Comparison of ENCODE assay signal across 1 cellular context in genomic region chr15:67838789-67839332, GRCh38.
TF ChIP-seq lines count a peak whose summit lies in the region.

No MANE protein-coding gene starts in this region.

TF ChIP-seq in A549, 52 proteins besides CTCF, POLR2A, EP300 and RAD21 (continued from another document):
- TF ChIP-seq MAFK (IDR thresholded peaks at IDR 0.05; ENCODE audit: partially characterized antibody) = no peak
- no peak for TF ChIP-seq POLR2AphosphoS2 (conservative IDR thresholded peaks at IDR 0.05; ENCODE audit: low read length)
- no peak for TF ChIP-seq SREBF2 (IDR thresholded peaks at IDR 0.05)
- TF ChIP-seq CBX8 (IDR thresholded peaks at IDR 0.05) = no peak
- TF ChIP-seq BHLHE40 (IDR thresholded peaks at IDR 0.05; ENCODE audit: low read depth, low read length) = no peak
